Comparison of ENCODE assay signal across 1 cellular context in genomic region chr11:74748211-74749126, GRCh38.
TF ChIP-seq lines count a peak whose summit lies in the region.

Gene RNF169 (plus strand): TSS chr11:74748849. CDS start chr11:74748881, 32 bp downstream.

TF ChIP-seq in WTC11, 78 proteins besides CTCF, POLR2A, EP300 and RAD21 (continued from another document):
- TF ChIP-seq ZNF532 (CRISPR knock-in tag; IDR thresholded peaks at IDR 0.05; ENCODE audit: borderline replicate concordance), result no peak
- no peak for TF ChIP-seq NFYB (CRISPR knock-in tag; conservative IDR thresholded peaks at IDR 0.05; ENCODE audit: low read depth)
- no peak for TF ChIP-seq ZNF138 (CRISPR knock-in tag; conservative IDR thresholded peaks at IDR 0.05)
- TF ChIP-seq MAX (CRISPR knock-in tag; IDR thresholded peaks at IDR 0.05), result no peak
- TF ChIP-seq EMX1 (CRISPR knock-in tag; IDR thresholded peaks at IDR 0.05), result no peak
- TF ChIP-seq CDX4 (CRISPR knock-in tag; IDR thresholded peaks at IDR 0.05; ENCODE audit: borderline replicate concordance), result no peak
- no peak for TF ChIP-seq GRHL2 (CRISPR knock-in tag; IDR thresholded peaks at IDR 0.05; ENCODE audit: insufficient replicate concordance, severe bottlenecking)
- TF ChIP-seq GABPB1 (CRISPR knock-in tag; IDR thresholded peaks at IDR 0.05), result peak; percentile 43; the same call in 1 of the 2 replicates
